In genomic region chr6:156791261-156791850, GRCh38 we compare ENCODE assay signal across 8 cellular contexts. TPM values are rescaled to one million over a fixed set of nuclear protein-coding genes. Genes with fewer than 3 reads are reported as not detected.
DNase-seq lines count a peak whose midpoint lies in the region; ATAC-seq, FAIRE-seq and TF ChIP-seq lines count a peak whose summit lies in the region.

No MANE protein-coding gene starts in this region.

- DNase-seq in RWPE2 (ENCODE audit: low spot score) (no peak), foreskin keratinocyte (peak; percentile 57 to 80), H54 (ENCODE audit: insufficient read length, low spot score) (no peak), hippocampal formation (lab: John Stamatoyannopoulos, UW) (no peak)

- H3K4me1 Mint-ChIP-seq in stimulated activated naive CD8-positive, alpha-beta T cell treated with anti-CD3 and anti-CD28 coated beads, Interleukin-15, Interleukin-2, amounts not matched to agents 100 ng/mL and 50 ng/mL, for 24 hours (ENCODE audit: low read depth) = peaks cover 96% of the 10 kb centered on the region

- peak overlapping the region; percentile 93 for H3K27ac Mint-ChIP-seq in stimulated activated naive CD8-positive, alpha-beta T cell treated with anti-CD3 and anti-CD28 coated beads, Interleukin-15, Interleukin-2, amounts not matched to agents 100 ng/mL and 50 ng/mL, for 24 hours

- H3F3A ChIP-seq in DOHH2 (ENCODE audit: control insufficient read depth, insufficient read depth) = 0 out of 2 replicates have a peak, but pooled peaks cover 2% of the 10 kb centered on the region

- TF ChIP-seq POLR2A in H54 (IDR thresholded peaks at IDR 0.05; ENCODE audit: low read depth, low read length) = no peak

- H3K4me3 ChIP-seq in DOHH2 (ENCODE audit: low read length) (peak overlapping the region; percentile 34), HUES6 (ENCODE audit: low read depth, low read length) (peak overlapping the region; percentile 15), RWPE2 (ENCODE audit: severe bottlenecking) (no peak overlapping the region)

- peaks cover 100% of the 10 kb centered on the region for H3K79me2 ChIP-seq in DOHH2 (ENCODE audit: control insufficient read depth, low read length)

- no peak for TF ChIP-seq CTCF in DOHH2 (IDR thresholded peaks at IDR 0.05; ENCODE audit: low read depth, low read length, poor library complexity, severe bottlenecking)
- TF ChIP-seq CTCF in RWPE2 (IDR thresholded peaks at IDR 0.05; ENCODE audit: poor library complexity, severe bottlenecking) = no peak
- TF ChIP-seq CTCF in foreskin keratinocyte (conservative IDR thresholded peaks at IDR 0.05) = no peak

- H3K9ac ChIP-seq in HUES6 (ENCODE audit: low read length) = no peak overlapping the region

- no peaks in the 10 kb centered on the region for H3K9me3 Mint-ChIP-seq in stimulated activated naive CD8-positive, alpha-beta T cell treated with anti-CD3 and anti-CD28 coated beads, Interleukin-15, Interleukin-2, amounts not matched to agents 100 ng/mL and 50 ng/mL, for 24 hours

- H3K9me2 ChIP-seq in DOHH2 (replicated peaks; ENCODE audit: control insufficient read depth, low read length) = no peaks in the 10 kb centered on the region

- no peaks in the 10 kb centered on the region for H3K27me3 Mint-ChIP-seq in stimulated activated naive CD8-positive, alpha-beta T cell treated with anti-CD3 and anti-CD28 coated beads, Interleukin-15, Interleukin-2, amounts not matched to agents 100 ng/mL and 50 ng/mL, for 24 hours

- H3K4me1 ChIP-seq in DOHH2 (ENCODE audit: control insufficient read depth, low read length) (peaks cover 98% of the 10 kb centered on the region), HUES6 (ENCODE audit: control insufficient read depth, insufficient read depth, low read length) (peaks cover 55% of the 10 kb centered on the region), RWPE2 (ENCODE audit: insufficient read depth, poor library complexity, severe bottlenecking) (peaks cover 13% of the 10 kb centered on the region), foreskin keratinocyte (peaks cover 14% of the 10 kb centered on the region)

- H3K27ac ChIP-seq in DOHH2 (ENCODE audit: low read depth, low read length) (no peak overlapping the region), HUES6 (ENCODE audit: low read depth, low read length) (no peak overlapping the region), RWPE2 (ENCODE audit: poor library complexity, severe bottlenecking) (no peak overlapping the region), foreskin keratinocyte (no peak overlapping the region)

- H3K27me3 ChIP-seq in DOHH2 (ENCODE audit: control insufficient read depth, low read length) (no peaks in the 10 kb centered on the region), HUES6 (ENCODE audit: control insufficient read depth, insufficient read depth, low read length) (no peaks in the 10 kb centered on the region), RWPE2 (ENCODE audit: insufficient read depth, poor library complexity, severe bottlenecking) (no peaks in the 10 kb centered on the region), foreskin keratinocyte (no peaks in the 10 kb centered on the region)

- H3K36me3 ChIP-seq in DOHH2 (ENCODE audit: control insufficient read depth, low read length) = peaks cover 48% of the 10 kb centered on the region
- no peaks in the 10 kb centered on the region for H3K36me3 ChIP-seq in HUES6 (ENCODE audit: control insufficient read depth, insufficient read depth, low read length)
- no peaks in the 10 kb centered on the region for H3K36me3 ChIP-seq in RWPE2 (ENCODE audit: low read depth)

- H3K4me3 Mint-ChIP-seq in stimulated activated naive CD8-positive, alpha-beta T cell treated with anti-CD3 and anti-CD28 coated beads, Interleukin-15, Interleukin-2, amounts not matched to agents 100 ng/mL and 50 ng/mL, for 24 hours = peak overlapping the region; percentile 42

- no peaks in the 10 kb centered on the region for H3K9me3 ChIP-seq in DOHH2 (ENCODE audit: control insufficient read depth, insufficient read depth, low read length)
- H3K9me3 ChIP-seq in HUES6 (ENCODE audit: control insufficient read depth, insufficient read depth, low read depth, low read length) = no peaks in the 10 kb centered on the region
- no peaks in the 10 kb centered on the region for H3K9me3 ChIP-seq in RWPE2 (ENCODE audit: severe bottlenecking)

- H3K4me2 ChIP-seq in DOHH2 (ENCODE audit: low read length) = peak overlapping the region; percentile 57

- peak; percentile 53 for ATAC-seq in GM19468 (IDR thresholded peaks at IDR 0.05; ENCODE audit: extremely low read depth, unreplicated experiment)
- peak; percentile 56 for ATAC-seq in RWPE2 (ENCODE audit: low read depth)
- peak; percentile 82 for ATAC-seq in foreskin keratinocyte

- H3K36me3 Mint-ChIP-seq in stimulated activated naive CD8-positive, alpha-beta T cell treated with anti-CD3 and anti-CD28 coated beads, Interleukin-15, Interleukin-2, amounts not matched to agents 100 ng/mL and 50 ng/mL, for 24 hours (ENCODE audit: low read depth) = peaks cover 14% of the 10 kb centered on the region

- H4K20me1 ChIP-seq in DOHH2 (ENCODE audit: control insufficient read depth, insufficient read depth, low read depth, low read length) = peaks cover 67% of the 10 kb centered on the region

- no peak for FAIRE-seq in H54 (lab: Jason Lieb, UNC)

RNA-seq across cellular contexts. Expression of gene ARID1B, which starts 14.2 kb away (rescaled TPM):
- total RNA-seq in foreskin keratinocyte = 28.2 and 31.4 TPM in 2 replicates
- polyA plus RNA-seq in foreskin keratinocyte = 6.9 and 8.5 TPM in 2 replicates

Comparison
In these comparisons a context has a peak if more than half of its experiments do, and no peak if none do; other contexts are left out.
1. DNase-seq: peak in foreskin keratinocyte (2 of 2); none in RWPE2 (single experiment), H54 (single experiment) and hippocampal formation (0 of 2).
2. Peak in every context shown above with its lines, with median percentiles within 50 percentile points of each other: ATAC-seq.